8 cellular contexts compared by ENCODE assay signal in the genomic region with DNA sequence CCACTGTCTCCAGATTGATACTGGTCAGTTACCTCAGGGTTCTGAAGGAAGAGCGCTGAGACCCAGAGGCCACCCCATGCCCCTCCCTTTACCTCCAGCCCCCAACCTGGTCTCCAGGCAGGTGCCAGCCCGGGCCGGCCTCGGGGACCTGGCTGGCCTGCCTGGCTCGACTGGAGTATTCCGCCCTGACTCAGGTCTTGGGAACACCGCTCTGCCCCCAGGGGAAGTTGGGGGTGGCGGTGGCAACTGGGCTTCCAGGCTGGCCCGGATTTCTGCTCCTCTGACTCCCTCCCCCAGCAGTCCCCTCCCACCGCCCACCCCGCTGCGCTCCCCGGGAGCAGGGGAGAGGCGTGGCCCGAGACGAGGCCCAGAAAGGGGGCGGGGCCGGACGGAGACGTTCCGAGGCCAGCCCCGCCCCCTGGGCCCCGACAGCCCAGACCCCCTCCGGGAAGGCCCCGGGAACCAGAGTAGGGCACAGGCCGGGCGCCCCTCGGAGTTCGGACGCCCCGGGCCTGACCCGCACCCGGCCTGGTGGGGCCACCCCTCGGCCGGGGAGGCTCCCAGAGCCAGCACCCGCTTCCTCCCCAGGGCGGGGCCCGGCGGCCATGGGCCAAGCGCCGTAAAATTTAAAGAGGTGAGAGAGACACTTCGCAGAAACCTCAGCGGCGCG.
DNase-seq lines count a peak whose midpoint lies in the region; ATAC-seq, FAIRE-seq and TF ChIP-seq lines count a peak whose summit lies in the region.

No MANE protein-coding gene starts in this region.

- peaks cover 16% of the 10 kb centered on the region for H3K27me3 Mint-ChIP-seq in T-helper 2 cell treated with Interferon-gamma antibody and Interleukin-4, amounts not matched to agents 5 μg/mL and 100 μg/mL, for 36 hours (ENCODE audit: low read depth)
- H3K27me3 Mint-ChIP-seq in astrocyte (ENCODE audit: low read depth, unreplicated experiment): peaks cover 13% of the 10 kb centered on the region

- H3K9me3 Mint-ChIP-seq in T-helper 2 cell treated with Interferon-gamma antibody and Interleukin-4, amounts not matched to agents 5 μg/mL and 100 μg/mL, for 36 hours: no peaks in the 10 kb centered on the region
- H3K9me3 Mint-ChIP-seq in astrocyte (ENCODE audit: unreplicated experiment): no peaks in the 10 kb centered on the region

- H3K27me3 ChIP-seq in astrocyte (ENCODE audit: insufficient read depth, low read length) (peaks cover 22% of the 10 kb centered on the region), iPS-20b (ENCODE audit: insufficient read depth, low read length) (peaks cover 52% of the 10 kb centered on the region)

- H3K79me2 ChIP-seq in astrocyte (ENCODE audit: insufficient read depth, low read length): no peaks in the 10 kb centered on the region

- ATAC-seq in GM21717 (IDR thresholded peaks at IDR 0.05; ENCODE audit: unreplicated experiment): peak; percentile 71

- no peaks in the 10 kb centered on the region for H3K36me3 ChIP-seq in KOPT-K1 (ENCODE audit: insufficient read depth, low read length)
- no peaks in the 10 kb centered on the region for H3K36me3 ChIP-seq in astrocyte (ENCODE audit: insufficient read depth, low read length)
- no peaks in the 10 kb centered on the region for H3K36me3 ChIP-seq in iPS-20b (ENCODE audit: insufficient read depth, low read depth, low read length)

- H3K36me3 Mint-ChIP-seq in T-helper 2 cell treated with Interferon-gamma antibody and Interleukin-4, amounts not matched to agents 5 μg/mL and 100 μg/mL, for 36 hours (ENCODE audit: low read depth): no peaks in the 10 kb centered on the region
- H3K36me3 Mint-ChIP-seq in astrocyte (ENCODE audit: low read depth, unreplicated experiment): peaks cover 3% of the 10 kb centered on the region

- peaks cover 39% of the 10 kb centered on the region for H3K4me1 Mint-ChIP-seq in T-helper 2 cell treated with Interferon-gamma antibody and Interleukin-4, amounts not matched to agents 5 μg/mL and 100 μg/mL, for 36 hours (ENCODE audit: low read depth)
- peaks cover 18% of the 10 kb centered on the region for H3K4me1 Mint-ChIP-seq in astrocyte (ENCODE audit: low read depth, unreplicated experiment)

- no peak for TF ChIP-seq CTCF in astrocyte (IDR thresholded peaks at IDR 0.05; ENCODE audit: insufficient read depth, low read depth, low read length)

- peak overlapping the region; percentile 85 for H3K27ac Mint-ChIP-seq in T-helper 2 cell treated with Interferon-gamma antibody and Interleukin-4, amounts not matched to agents 5 μg/mL and 100 μg/mL, for 36 hours
- H3K27ac Mint-ChIP-seq in astrocyte (ENCODE audit: unreplicated experiment): no peak overlapping the region

- H3K9ac ChIP-seq in astrocyte (ENCODE audit: low read length) (peak overlapping the region; percentile 46), iPS-20b (ENCODE audit: low read depth, low read length) (peak overlapping the region; percentile 45; the same call in 1 of the 2 replicates)

- H3K4me1 ChIP-seq in astrocyte (ENCODE audit: insufficient read depth, low read length) (peaks cover 9% of the 10 kb centered on the region), iPS-20b (ENCODE audit: insufficient read depth, low read length) (peaks cover 14% of the 10 kb centered on the region; the same call in 1 of the 2 replicates)

- H3K4me3 Mint-ChIP-seq in T-helper 2 cell treated with Interferon-gamma antibody and Interleukin-4, amounts not matched to agents 5 μg/mL and 100 μg/mL, for 36 hours: peak overlapping the region; percentile 81
- peak overlapping the region; percentile 79 for H3K4me3 Mint-ChIP-seq in astrocyte (ENCODE audit: unreplicated experiment)

- no peak for FAIRE-seq in astrocyte (lab: Jason Lieb, UNC)

- peak overlapping the region; percentile 48 for H3K4me3 ChIP-seq in astrocyte (ENCODE audit: insufficient read depth, low read depth, low read length)
- H3K4me3 ChIP-seq in iPS-20b (ENCODE audit: low read length): peak overlapping the region; percentile 68

- H2AFZ ChIP-seq in astrocyte (ENCODE audit: low read depth, low read length): peak overlapping the region; percentile 60

- peak overlapping the region; percentile 81 for H3K4me2 ChIP-seq in astrocyte (ENCODE audit: low read length)

- H3K9me3 ChIP-seq in KOPT-K1 (ENCODE audit: insufficient read depth, low read length, poor library complexity, severe bottlenecking): no peaks in the 10 kb centered on the region
- peaks cover 6% of the 10 kb centered on the region for H3K9me3 ChIP-seq in astrocyte (ENCODE audit: insufficient read depth, low read depth, low read length)
- H3K9me3 ChIP-seq in iPS-20b (ENCODE audit: insufficient read depth, low read depth, low read length): no peaks in the 10 kb centered on the region

- H4K20me1 ChIP-seq in astrocyte (ENCODE audit: insufficient read depth, low read length): no peaks in the 10 kb centered on the region

- DNase-seq in Daoy (ENCODE audit: low read depth) (peak; percentile 94), astrocyte (ENCODE audit: low read depth) (peak; percentile 21), NCI-H526 treated with DMSO at 0.1 percent for 48 hours (lab: John Stamatoyannopoulos, UW) (no peak)
- DNase-seq in T-helper 2 cell treated with Interferon-gamma antibody and Interleukin-4, amounts not matched to agents 5 μg/mL and 100 μg/mL, for 36 hours (ENCODE audit: low spot score): peak; percentile 87
- peak; percentile 79 to 92 for DNase-seq in stimulated activated CD4-positive, alpha-beta T cell treated with anti-CD3 and anti-CD28 coated beads, Interleukin-12 subunit alpha, Interleukin-12 subunit beta, amount 100 ng/mL, for 24 hours (ENCODE audit: low read depth in 2 of 2)

- H3K27ac ChIP-seq in KOPT-K1 (ENCODE audit: low read depth, low read length, poor library complexity, severe bottlenecking): peak overlapping the region; percentile 89
- H3K27ac ChIP-seq in astrocyte (ENCODE audit: low read depth, low read length): no peak overlapping the region
- H3K27ac ChIP-seq in iPS-20b (ENCODE audit: low read length): no peak overlapping the region
